ENCODE assay signal across 8 cellular contexts in genomic region chr16:1771864-1772361, GRCh38. TPM values are rescaled to one million over a fixed set of nuclear protein-coding genes. Genes with fewer than 3 reads are reported as not detected.
A peak's percentile ranks its signal among the peaks of the same experiment; 100 is the strongest.
DNase-seq lines count a peak whose midpoint lies in the region; ATAC-seq and TF ChIP-seq lines count a peak whose summit lies in the region.

No MANE protein-coding gene starts in this region.

- H3K4me1 Mint-ChIP-seq in stimulated activated naive CD8-positive, alpha-beta T cell treated with anti-CD3 and anti-CD28 coated beads, Interleukin-15, Interleukin-2, amounts not matched to agents 100 ng/mL and 50 ng/mL, for 24 hours (ENCODE audit: low read depth), result peaks cover 18% of the 10 kb centered on the region

- peak overlapping the region; percentile 65 for H2AK5ac ChIP-seq in mesendoderm (ENCODE audit: low read length)

- peaks cover 8% of the 10 kb centered on the region for H3K79me1 ChIP-seq in mesendoderm (ENCODE audit: low read length)

- H3K36me3 Mint-ChIP-seq in stimulated activated naive CD8-positive, alpha-beta T cell treated with anti-CD3 and anti-CD28 coated beads, Interleukin-15, Interleukin-2, amounts not matched to agents 100 ng/mL and 50 ng/mL, for 24 hours (ENCODE audit: low read depth), result peaks cover 16% of the 10 kb centered on the region

- H4K5ac ChIP-seq in mesendoderm (ENCODE audit: low read length), result no peak overlapping the region

- no peak overlapping the region for H2BK120ac ChIP-seq in mesendoderm (ENCODE audit: low read depth, low read length)

- no peaks in the 10 kb centered on the region for H3K4me1 ChIP-seq in mesendoderm (ENCODE audit: control insufficient read depth, low read depth, low read length)

- H3K4me3 ChIP-seq in astrocyte of the spinal cord (ENCODE audit: low read depth, low read length) (peak overlapping the region; percentile 72), mesendoderm (ENCODE audit: low read length) (peak overlapping the region; percentile 97)

- H3K4ac ChIP-seq in mesendoderm (ENCODE audit: low read depth, low read length), result peak overlapping the region; percentile 79

- in situ Hi-C loops in astrocyte of the spinal cord (cut with HindIII; ENCODE audit: low sequenced_read_pairs), result no loop called here

- no peaks in the 10 kb centered on the region for H3K36me3 ChIP-seq in mesendoderm (ENCODE audit: control insufficient read depth, insufficient read depth, low read length)

- no peak overlapping the region for H3K18ac ChIP-seq in mesendoderm (ENCODE audit: low read length)

- no CpG with 5 or more reads among the region's 22 CpGs for WGBS in mesendoderm (ENCODE audit: extremely low coverage, insufficient coverage, low lambda C conversion rate)

- H3K23ac ChIP-seq in mesendoderm (ENCODE audit: low read length), result no peak overlapping the region

- no peaks in the 10 kb centered on the region for H3K27me3 ChIP-seq in mesendoderm (ENCODE audit: insufficient read depth, low read length, poor library complexity)

- H3K27ac Mint-ChIP-seq in stimulated activated naive CD8-positive, alpha-beta T cell treated with anti-CD3 and anti-CD28 coated beads, Interleukin-15, Interleukin-2, amounts not matched to agents 100 ng/mL and 50 ng/mL, for 24 hours, result peak overlapping the region; percentile 99

- H4K8ac ChIP-seq in mesendoderm (ENCODE audit: low read depth, low read length), result no peak overlapping the region

- peak overlapping the region; percentile 100 for H3K4me3 Mint-ChIP-seq in stimulated activated naive CD8-positive, alpha-beta T cell treated with anti-CD3 and anti-CD28 coated beads, Interleukin-15, Interleukin-2, amounts not matched to agents 100 ng/mL and 50 ng/mL, for 24 hours

- no peaks in the 10 kb centered on the region for H3K9me3 Mint-ChIP-seq in stimulated activated naive CD8-positive, alpha-beta T cell treated with anti-CD3 and anti-CD28 coated beads, Interleukin-15, Interleukin-2, amounts not matched to agents 100 ng/mL and 50 ng/mL, for 24 hours

- peak overlapping the region; percentile 93 for H3K9ac ChIP-seq in mesendoderm (ENCODE audit: low read length)

- no peak for TF ChIP-seq CTCF in astrocyte of the spinal cord (IDR thresholded peaks at IDR 0.05; ENCODE audit: low read depth, low read length)

- H3K27me3 Mint-ChIP-seq in stimulated activated naive CD8-positive, alpha-beta T cell treated with anti-CD3 and anti-CD28 coated beads, Interleukin-15, Interleukin-2, amounts not matched to agents 100 ng/mL and 50 ng/mL, for 24 hours, result no peaks in the 10 kb centered on the region

- DNase-seq in stimulated activated naive CD8-positive, alpha-beta T cell treated with anti-CD3 and anti-CD28 coated beads, Interleukin-15, Interleukin-2, amounts not matched to agents 100 U/mL and 50 U/mL, for 24 hours, result no peak
- no peak for DNase-seq in astrocyte of the spinal cord (ENCODE audit: low read depth, low spot score)
- peak; percentile 59 for DNase-seq in mesendoderm
- no peak for DNase-seq in HuH-7 (ENCODE audit: low spot score)

- H3K27ac ChIP-seq in mesendoderm (ENCODE audit: low read depth, low read length), result peak overlapping the region; percentile 47

- H2BK15ac ChIP-seq in mesendoderm (replicated peaks; ENCODE audit: low read depth), result no peak overlapping the region

- ATAC-seq in stimulated activated naive CD8-positive, alpha-beta T cell treated with anti-CD3 and anti-CD28 coated beads, Interleukin-15, Interleukin-2, amounts not matched to agents 100 U/mL and 50 U/mL, for 24 hours, result no peak
- ATAC-seq in HG02571 (IDR thresholded peaks at IDR 0.05; ENCODE audit: unreplicated experiment) (no peak), HG02870 (IDR thresholded peaks at IDR 0.05; ENCODE audit: unreplicated experiment) (no peak), GM21576 (IDR thresholded peaks at IDR 0.05; ENCODE audit: unreplicated experiment) (no peak)

- peaks cover 11% of the 10 kb centered on the region for H3K79me2 ChIP-seq in mesendoderm (ENCODE audit: control insufficient read depth, insufficient read depth, low read length)

- H3K4me2 ChIP-seq in mesendoderm (ENCODE audit: low read length), result peak overlapping the region; percentile 85

- peak overlapping the region; percentile 99 for H3K56ac ChIP-seq in mesendoderm (ENCODE audit: low read length)

- H2BK5ac ChIP-seq in mesendoderm (ENCODE audit: low read length), result peak overlapping the region; percentile 31

RNA-seq across cellular contexts. Expression of gene NME3, which starts 0.6 kb away (rescaled TPM):
- 31.1 TPM for polyA plus RNA-seq in mesendoderm (2013, experiment 1 of 2)
- polyA plus RNA-seq in mesendoderm (2013, experiment 2 of 2), result 31.7 TPM

RNA-seq across cellular contexts. Expression of gene EME2, which starts 0.7 kb away (rescaled TPM):
- polyA plus RNA-seq in mesendoderm (2013, experiment 1 of 2), result 7.9 TPM
- 8.2 TPM for polyA plus RNA-seq in mesendoderm (2013, experiment 2 of 2)

RNA-seq across cellular contexts. Expression of gene MRPS34, which starts 1.0 kb away (rescaled TPM):
- 242 TPM for polyA plus RNA-seq in mesendoderm (2013, experiment 1 of 2)
- polyA plus RNA-seq in mesendoderm (2013, experiment 2 of 2), result 246 TPM

RNA-seq across cellular contexts. Expression of gene SPSB3, which starts 10.5 kb away (rescaled TPM):
- polyA plus RNA-seq in mesendoderm (2013, experiment 1 of 2), result 10.0 TPM
- 9.7 TPM for polyA plus RNA-seq in mesendoderm (2013, experiment 2 of 2)

RNA-seq across cellular contexts. Expression of gene NUBP2, which starts 10.8 kb away (rescaled TPM):
- polyA plus RNA-seq in mesendoderm (2013, experiment 1 of 2), result 54.8 TPM
- 55.5 TPM for polyA plus RNA-seq in mesendoderm (2013, experiment 2 of 2)
